Comparison of ENCODE assay signal across 22 cellular contexts in genomic region chr2:203707530-203707929, GRCh38. TPM values are rescaled to one million over a fixed set of nuclear protein-coding genes. Genes with fewer than 3 reads are reported as not detected.
DNase-seq lines count a peak whose midpoint lies in the region; ATAC-seq and TF ChIP-seq lines count a peak whose summit lies in the region.
"Had no signal": no experiment of that assay in that cellular context is flagged by ENCODE, and none has a peak within 500 bp of the region (broad histone marks: within the 10 kb centered on the region; RNA-seq: fewer than 3 reads in every experiment).

No MANE protein-coding gene starts in this region.

- H3K36me3 Mint-ChIP-seq in activated CD4-positive, alpha-beta T cell treated with anti-CD3 and anti-CD28 coated beads, Interleukin-2, amount 10 ng/mL, durations not matched to agents 7 days and 5 days (ENCODE audit: low read depth) = peaks cover 56% of the 10 kb centered on the region
- H3K36me3 Mint-ChIP-seq in activated naive CD4-positive, alpha-beta T cell treated with anti-CD3 and anti-CD28 coated beads, Interleukin-2, amount 10 ng/mL, durations not matched to agents 7 days and 5 days = peaks cover 55% of the 10 kb centered on the region
- H3K36me3 Mint-ChIP-seq: CD14-positive monocyte had no signal

- no peaks in the 10 kb centered on the region for H3K9me2 ChIP-seq in MM.1S (replicated peaks; ENCODE audit: insufficient read depth, low read length)

- peak overlapping the region; percentile 87 for H3K4me3 ChIP-seq in MM.1S (ENCODE audit: low read length)
- H3K4me3 ChIP-seq in skin epidermis = peak overlapping the region in 5 of 7 experiments; percentile 2 to 37 (median 19)
- H3K4me3 ChIP-seq: body of pancreas, prostate gland, uterus had no signal

- H3K9me3 ChIP-seq in MM.1S (replicated peaks; ENCODE audit: insufficient read depth, low read length) = no peaks in the 10 kb centered on the region
- H3K9me3 ChIP-seq: body of pancreas, prostate gland, uterus had no signal

- peak overlapping the region; percentile 99 for H3K9ac ChIP-seq in MM.1S (ENCODE audit: low read length)

- peaks cover 11% of the 10 kb centered on the region for H3K9me3 Mint-ChIP-seq in activated CD4-positive, alpha-beta T cell treated with anti-CD3 and anti-CD28 coated beads, Interleukin-2, amount 10 ng/mL, durations not matched to agents 7 days and 5 days
- peaks cover 2% of the 10 kb centered on the region for H3K9me3 Mint-ChIP-seq in activated naive CD4-positive, alpha-beta T cell treated with anti-CD3 and anti-CD28 coated beads, Interleukin-2, amount 10 ng/mL, durations not matched to agents 7 days and 5 days
- H3K9me3 Mint-ChIP-seq: dendritic cell treated with granulocyte-macrophage colony-stimulating factor and Interleukin-4, amounts not matched to agents 40 ng/mL and 50 ng/mL, for 4 days had no signal

- H3K79me2 ChIP-seq in MM.1S (ENCODE audit: low read length) = peaks cover 60% of the 10 kb centered on the region

- peaks cover 55% of the 10 kb centered on the region for H3K4me1 ChIP-seq in MM.1S (ENCODE audit: low read length)
- H3K4me1 ChIP-seq: body of pancreas, prostate gland, uterus had no signal

- no peak for ATAC-seq in HG03108 (IDR thresholded peaks at IDR 0.05; ENCODE audit: unreplicated experiment)
- ATAC-seq: body of pancreas had no signal

- H3K27ac ChIP-seq in MM.1S (ENCODE audit: low read length) = peak overlapping the region; percentile 96
- peak overlapping the region in 13 of 21 experiments; percentile 4 to 86 (median 57) for H3K27ac ChIP-seq in skin epidermis
- H3K27ac ChIP-seq: body of pancreas, prostate gland, uterus had no signal

- no peaks in the 10 kb centered on the region for H3K27me3 Mint-ChIP-seq in activated CD4-positive, alpha-beta T cell treated with anti-CD3 and anti-CD28 coated beads, Interleukin-2, amount 10 ng/mL, durations not matched to agents 7 days and 5 days
- H3K27me3 Mint-ChIP-seq in activated naive CD4-positive, alpha-beta T cell treated with anti-CD3 and anti-CD28 coated beads, Interleukin-2, amount 10 ng/mL, durations not matched to agents 7 days and 5 days = no peaks in the 10 kb centered on the region

- no peaks in the 10 kb centered on the region for H4K20me1 ChIP-seq in MM.1S (ENCODE audit: insufficient read depth, low read length)

- no peak overlapping the region for H2AFZ ChIP-seq in MM.1S (ENCODE audit: low read length)

- peaks cover 18% of the 10 kb centered on the region for H3K36me3 ChIP-seq in MM.1S (replicated peaks; ENCODE audit: insufficient read depth, low read length)
- H3K36me3 ChIP-seq: prostate gland, uterus had no signal

- H3K4me3 Mint-ChIP-seq in activated CD4-positive, alpha-beta T cell treated with anti-CD3 and anti-CD28 coated beads, Interleukin-2, amount 10 ng/mL, durations not matched to agents 7 days and 5 days = peak overlapping the region; percentile 92
- peak overlapping the region; percentile 86 for H3K4me3 Mint-ChIP-seq in activated naive CD4-positive, alpha-beta T cell treated with anti-CD3 and anti-CD28 coated beads, Interleukin-2, amount 10 ng/mL, durations not matched to agents 7 days and 5 days
- H3K4me3 Mint-ChIP-seq: CD14-positive monocyte; dendritic cell treated with granulocyte-macrophage colony-stimulating factor and Interleukin-4, amounts not matched to agents 40 ng/mL and 50 ng/mL, for 4 days; naive B cell had no signal

- CTCF ChIA-PET in activated CD4-positive, alpha-beta T cell treated with anti-CD3 and anti-CD28 coated beads, Interleukin-2, amount 10 ng/mL, durations not matched to agents 7 days and 5 days (lab: Charles Lee) = interaction anchor here (1.0 to 6.3 kb wide), 8 partner anchors 8 to 148 kb away, joined by 3 to 51 read pairs (median 4); no protein-coding TSS in a partner anchor
- CTCF ChIA-PET in activated naive CD4-positive, alpha-beta T cell treated with anti-CD3 and anti-CD28 coated beads, Interleukin-2, amount 10 ng/mL, durations not matched to agents 7 days and 5 days (lab: Charles Lee) = interaction anchor here (0.8 to 2.0 kb wide), 12 partner anchors 11 to 229 kb away, joined by 3 to 8 read pairs (median 4); partner anchors contain the start of genes CTLA4 and ICOS

- DNase-seq in activated CD4-positive, alpha-beta T cell treated with anti-CD3 and anti-CD28 coated beads, Interleukin-2, amount 10 ng/mL, durations not matched to agents 7 days and 5 days = no peak
- DNase-seq in activated CD4-positive, alpha-beta T cell treated with anti-CD3 and anti-CD28 coated beads for 1 hour = no peak
- DNase-seq in MM.1S (peak; percentile 42), NCI-H2107 treated with DMSO at 0.1 percent for 48 hours (lab: John Stamatoyannopoulos, UW; ENCODE audit: unreplicated experiment) (no peak), NCI-H82 treated with DMSO at 0.1 percent for 48 hours (lab: John Stamatoyannopoulos, UW; ENCODE audit: unreplicated experiment) (no peak)
- peak; percentile 30 for DNase-seq in activated naive CD4-positive, alpha-beta T cell treated with anti-CD3 and anti-CD28 coated beads, Interleukin-2, amount 10 ng/mL, durations not matched to agents 7 days and 5 days
- DNase-seq: activated CD4-positive, CD25-positive, alpha-beta regulatory T cell treated with anti-CD3 and anti-CD28 coated beads, Interleukin-2, amount 50 U/mL, for 72 hours; body of pancreas; naive B cell; NCI-H1436; NCI-H2227 treated with DMSO at 0.1 percent for 48 hours; SHP77 treated with DMSO at 0.1 percent for 48 hours; stimulated activated naive CD4-positive, alpha-beta T cell treated with Interleukin-2 at 50 U/mL for 16 hours; T-helper 9 cell; uterus had no signal

- POLR2A ChIA-PET in activated CD4-positive, alpha-beta T cell treated with anti-CD3 and anti-CD28 coated beads, Interleukin-2, amount 10 ng/mL, durations not matched to agents 7 days and 5 days (lab: Charles Lee) = interaction anchor here (0.6 to 1.5 kb wide), 8 partner anchors 15 to 227 kb away, joined by 3 to 7 read pairs (median 4); no protein-coding TSS in a partner anchor

- no peaks in the 10 kb centered on the region for H3K27me3 ChIP-seq in MM.1S (replicated peaks; ENCODE audit: insufficient read depth, low read length)
- H3K27me3 ChIP-seq: body of pancreas, uterus had no signal

- no peak for TF ChIP-seq CTCF in MM.1S (IDR thresholded peaks at IDR 0.05; ENCODE audit: low read length)

- peaks cover 51% of the 10 kb centered on the region for H3K4me1 Mint-ChIP-seq in activated CD4-positive, alpha-beta T cell treated with anti-CD3 and anti-CD28 coated beads, Interleukin-2, amount 10 ng/mL, durations not matched to agents 7 days and 5 days
- peaks cover 55% of the 10 kb centered on the region for H3K4me1 Mint-ChIP-seq in activated naive CD4-positive, alpha-beta T cell treated with anti-CD3 and anti-CD28 coated beads, Interleukin-2, amount 10 ng/mL, durations not matched to agents 7 days and 5 days

- peaks cover 30% of the 10 kb centered on the region for H3F3A ChIP-seq in MM.1S (ENCODE audit: insufficient read depth, low read length)

- peak overlapping the region; percentile 85 for H3K4me2 ChIP-seq in MM.1S (ENCODE audit: low read depth, low read length)

- H3K27ac Mint-ChIP-seq in activated CD4-positive, alpha-beta T cell treated with anti-CD3 and anti-CD28 coated beads, Interleukin-2, amount 10 ng/mL, durations not matched to agents 7 days and 5 days = peak overlapping the region; percentile 99
- H3K27ac Mint-ChIP-seq in activated naive CD4-positive, alpha-beta T cell treated with anti-CD3 and anti-CD28 coated beads, Interleukin-2, amount 10 ng/mL, durations not matched to agents 7 days and 5 days = peak overlapping the region; percentile 99
- H3K27ac Mint-ChIP-seq: CD14-positive monocyte; dendritic cell treated with granulocyte-macrophage colony-stimulating factor and Interleukin-4, amounts not matched to agents 40 ng/mL and 50 ng/mL, for 4 days had no signal

RNA-seq across cellular contexts. Expression of gene CD28, which starts 1.1 kb away (rescaled TPM):
- total RNA-seq in activated CD4-positive, alpha-beta T cell treated with anti-CD3 and anti-CD28 coated beads, Interleukin-2, amount 10 ng/mL, durations not matched to agents 7 days and 5 days = 100 to 1,000 TPM; 151 to 163 TPM
- total RNA-seq: A172, Daoy had no signal

Comparison
In these comparisons a context has a peak if more than half of its experiments do, and no peak if none do; other contexts are left out.
1. DNase-seq: peak in MM.1S (single experiment) and activated naive CD4-positive, alpha-beta T cell treated with anti-CD3 and anti-CD28 coated beads, Interleukin-2, amount 10 ng/mL, durations not matched to agents 7 days and 5 days (single experiment); none in activated CD4-positive, alpha-beta T cell treated with anti-CD3 and anti-CD28 coated beads, Interleukin-2, amount 10 ng/mL, durations not matched to agents 7 days and 5 days (single experiment), activated CD4-positive, alpha-beta T cell treated with anti-CD3 and anti-CD28 coated beads for 1 hour (single experiment), NCI-H2107 treated with DMSO at 0.1 percent for 48 hours (single experiment) and NCI-H82 treated with DMSO at 0.1 percent for 48 hours (single experiment).